8 cellular contexts compared by ENCODE assay signal in genomic region chr14:104094709-104095425, GRCh38. TPM values are rescaled to one million over a fixed set of nuclear protein-coding genes. Genes with fewer than 3 reads are reported as not detected.
DNase-seq lines count a peak whose midpoint lies in the region; FAIRE-seq and TF ChIP-seq lines count a peak whose summit lies in the region.

No MANE protein-coding gene starts in this region.

- peaks cover 4% of the 10 kb centered on the region for H3K4me1 Mint-ChIP-seq in type B pancreatic cell (ENCODE audit: unreplicated experiment)

- H3K9me2 ChIP-seq in OCI-LY7 (ENCODE audit: insufficient read depth, low read length), result no peaks in the 10 kb centered on the region

- H3K4me1 ChIP-seq in OCI-LY7 (ENCODE audit: insufficient read depth, low read length, poor library complexity, severe bottlenecking) (peaks cover 3% of the 10 kb centered on the region), osteoblast (ENCODE audit: insufficient read depth, low read length) (no peaks in the 10 kb centered on the region)

- no peaks in the 10 kb centered on the region for H3K9me3 ChIP-seq in OCI-LY7 (ENCODE audit: low read length)
- H3K9me3 ChIP-seq in osteoblast (ENCODE audit: low read depth, low read length), result no peaks in the 10 kb centered on the region

- no peak for TF ChIP-seq POLR2A in H54 (IDR thresholded peaks at IDR 0.05; ENCODE audit: low read depth, low read length)

- no peaks in the 10 kb centered on the region for H3K36me3 Mint-ChIP-seq in type B pancreatic cell

- H2AFZ ChIP-seq in OCI-LY7 (ENCODE audit: low read length) (no peak overlapping the region), osteoblast (ENCODE audit: low read length) (no peak overlapping the region)

- DNase-seq in AG09309 (ENCODE audit: low read depth) (no peak), H54 (ENCODE audit: insufficient read length, low spot score) (peak; percentile 87), OCI-LY7 (ENCODE audit: low spot score) (peak; percentile 52), activated T-helper 1 cell treated with Interleukin-2 at 50 U/mL for 16 hours (ENCODE audit: low read depth) (peak; percentile 58), fibroblast of pulmonary artery (ENCODE audit: low read depth) (peak; percentile 46), osteoblast (ENCODE audit: insufficient read length, low spot score, missing footprints) (peak; percentile 99), type B pancreatic cell (ENCODE audit: extremely low spot score, unreplicated experiment) (peak; percentile 90), middle frontal gyrus (ENCODE audit: extremely low spot score, low spot score) (no peak)

- peak; percentile 79 for FAIRE-seq in H54 (lab: Jason Lieb, UNC)

- H3K4me3 ChIP-seq in AG09309 (ENCODE audit: control insufficient read depth, low read depth, low read length) (no peak overlapping the region), OCI-LY7 (ENCODE audit: low read depth, low read length, poor library complexity, severe bottlenecking) (no peak overlapping the region), fibroblast of pulmonary artery (replicated peaks; ENCODE audit: low read depth, low read length) (no peak overlapping the region), osteoblast (ENCODE audit: insufficient read depth, low read length) (no peak overlapping the region)

- peak overlapping the region; percentile 55 for H3K27ac Mint-ChIP-seq in type B pancreatic cell

- H4K20me1 ChIP-seq in OCI-LY7 (ENCODE audit: insufficient read depth, low read length), result no peaks in the 10 kb centered on the region
- H4K20me1 ChIP-seq in osteoblast (ENCODE audit: insufficient read depth, low read length), result no peaks in the 10 kb centered on the region

- intact Hi-C loops in OCI-LY7 (cut with micrococcal nuclease; ENCODE audit: unreplicated experiment), result loop anchor here (1.0 kb wide), 1 partner anchor 36 kb away; no protein-coding TSS in a partner anchor

- H3K36me3 ChIP-seq in OCI-LY7 (ENCODE audit: insufficient read depth, low read length) (no peaks in the 10 kb centered on the region), osteoblast (ENCODE audit: insufficient read depth, low read length) (no peaks in the 10 kb centered on the region)

- H3K79me2 ChIP-seq in OCI-LY7 (ENCODE audit: insufficient read depth, low read depth, low read length), result no peaks in the 10 kb centered on the region
- no peaks in the 10 kb centered on the region for H3K79me2 ChIP-seq in osteoblast (ENCODE audit: insufficient read depth, low read length)

- BruUV-seq in OCI-LY7 (replicated peaks; lab: Mats Ljungman, UMichigan), result no TSS peak

- CTCF ChIA-PET in OCI-LY7 (lab: Charles Lee; ENCODE audit: unreplicated experiment), result interaction anchor here (1.0 kb wide), 1 partner anchor 17 kb away, joined by 3 read pairs; no protein-coding TSS in a partner anchor

- no peaks in the 10 kb centered on the region for H3K27me3 ChIP-seq in osteoblast (ENCODE audit: insufficient read depth, low read length)

- no peaks in the 10 kb centered on the region for H3K9me3 Mint-ChIP-seq in type B pancreatic cell

- POLR2A ChIA-PET in OCI-LY7 (lab: Charles Lee), result no interaction called here

- peaks cover 3% of the 10 kb centered on the region for H3K27me3 Mint-ChIP-seq in type B pancreatic cell

- no peak overlapping the region for H3K4me3 Mint-ChIP-seq in type B pancreatic cell

- TF ChIP-seq CTCF in AG09309 (IDR thresholded peaks at IDR 0.05; ENCODE audit: control insufficient read depth, insufficient read depth, low read depth, low read length, missing control alignments) (peak; percentile 85), OCI-LY7 (conservative IDR thresholded peaks at IDR 0.05; ENCODE audit: low read length) (peak; percentile 85), fibroblast of pulmonary artery (IDR thresholded peaks at IDR 0.05; ENCODE audit: low read length, missing control alignments) (peak; percentile 71), osteoblast (IDR thresholded peaks at IDR 0.05; ENCODE audit: extremely low read depth, low read depth, low read length) (peak; percentile 70), type B pancreatic cell (conservative IDR thresholded peaks at IDR 0.05) (peak; percentile 98)

- H3K4me2 ChIP-seq in OCI-LY7 (ENCODE audit: low read length), result no peak overlapping the region
- no peak overlapping the region for H3K4me2 ChIP-seq in osteoblast (ENCODE audit: insufficient read depth, low read length)

- H3K27ac ChIP-seq in OCI-LY7 (ENCODE audit: low read depth, low read length, poor library complexity, severe bottlenecking), result no peak overlapping the region
- no peak overlapping the region for H3K27ac ChIP-seq in osteoblast (ENCODE audit: low read depth, low read length)

RNA-seq across cellular contexts. Expression of gene ASPG, which starts 9.4 kb away (rescaled TPM):
- total RNA-seq in OCI-LY7 (2014; rRNA removed; shearing (Covaris generic)), result not detected in 2 replicates
- total RNA-seq in OCI-LY7 (2022) (not detected in 2 replicates), osteoblast (under 0.01 TPM in 1 of 2 replicates, not detected in the other), type B pancreatic cell (ENCODE audit: low replicate concordance) (0.29 TPM in 1 of 2 replicates, not detected in the other)

RNA-seq across cellular contexts. Expression of gene KIF26A, which starts 43.5 kb away (rescaled TPM):
- not detected in 2 replicates for total RNA-seq in OCI-LY7 (2014; rRNA removed; shearing (Covaris generic))
- total RNA-seq in OCI-LY7 (2022) (not detected in 2 replicates), osteoblast (not detected in 2 replicates), type B pancreatic cell (ENCODE audit: low replicate concordance) (12.9 and 23.4 TPM in 2 replicates)

Comparison
In these comparisons a context has a peak if more than half of its experiments do, and no peak if none do; other contexts are left out.
1. DNase-seq: peak in H54 (single experiment), OCI-LY7 (single experiment), activated T-helper 1 cell treated with Interleukin-2 at 50 U/mL for 16 hours (single experiment), fibroblast of pulmonary artery (single experiment), osteoblast (single experiment) and type B pancreatic cell (single experiment); none in AG09309 (single experiment) and middle frontal gyrus (single experiment).
2. RNA of gene KIF26A, which starts 43.5 kb away (total RNA-seq): 12.9 to 23.4 TPM in type B pancreatic cell; not detected in OCI-LY7 and not detected in osteoblast; every median in the first group is over 10 times any median in the second.
3. Peak in every context shown above with its lines, with median percentiles within 50 percentile points of each other: CTCF ChIP-seq.